8 cellular contexts compared by ENCODE assay signal in genomic region chr6:33571637-33572316, GRCh38. TPM values are rescaled to one million over a fixed set of nuclear protein-coding genes. Genes with fewer than 3 reads are reported as not detected.
DNase-seq lines count a peak whose midpoint lies in the region; ATAC-seq, FAIRE-seq and TF ChIP-seq lines count a peak whose summit lies in the region.

No MANE protein-coding gene starts in this region.

- H3K9ac ChIP-seq in adipocyte (ENCODE audit: low read length) (peak overlapping the region; percentile 85), keratinocyte (ENCODE audit: control insufficient read depth, extremely low read depth, insufficient read depth, low read length) (peak overlapping the region; percentile 79)

- H3K27me3 ChIP-seq in adipocyte (replicated peaks; ENCODE audit: control insufficient read depth, insufficient read depth, low read length) (no peaks in the 10 kb centered on the region), keratinocyte (ENCODE audit: control insufficient read depth, extremely low read depth, insufficient read depth, low read length) (no peaks in the 10 kb centered on the region)

- H3K36me3 ChIP-seq in adipocyte (ENCODE audit: control insufficient read depth, insufficient read depth, low read length, severe bottlenecking) = peaks cover 25% of the 10 kb centered on the region
- H3K36me3 ChIP-seq in keratinocyte (ENCODE audit: control insufficient read depth in 2 of 2, extremely low read depth in 1 of 2, insufficient read depth in 2 of 2, low read length in 2 of 2) = peaks cover 31 to 37% of the 10 kb centered on the region in 2 experiments

- no peaks in the 10 kb centered on the region for H3K9me1 ChIP-seq in keratinocyte (ENCODE audit: control insufficient read depth, extremely low read depth, insufficient read depth, low read length)

- dilution Hi-C loops in keratinocyte (cut with MboI; ENCODE audit: extremely low pct_ligation_motif_present, low sequenced_read_pairs) = no loop called here

- peak overlapping the region; percentile 81 for H3K27ac ChIP-seq in keratinocyte (ENCODE audit: control insufficient read depth, insufficient read depth, low read length)

- no peak for TF ChIP-seq POLR2A in GM12892 (IDR thresholded peaks at IDR 0.05; ENCODE audit: low read depth, low read length)

- DNase-seq in NCI-H2227 (lab: John Stamatoyannopoulos, UW; ENCODE audit: unreplicated experiment) = peak; percentile 32
- DNase-seq in NCI-H2227 treated with DMSO at 0.1 percent for 48 hours (lab: John Stamatoyannopoulos, UW) = no peak
- no peak for DNase-seq in adipocyte (ENCODE audit: low read depth)
- DNase-seq in keratinocyte (ENCODE audit: low read depth, low spot score) = no peak
- peak; percentile 61 for DNase-seq in superior temporal gyrus (ENCODE audit: extremely low spot score)
- no peak for DNase-seq in GM12892 (ENCODE audit: insufficient read length)

- peak overlapping the region; percentile 89 for H3K4me3 ChIP-seq in adipocyte (ENCODE audit: low read length)
- peak overlapping the region in 2 of 3 experiments; percentile 64 to 76 for H3K4me3 ChIP-seq in keratinocyte (ENCODE audit: control insufficient read depth in 2 of 3, extremely low read depth in 1 of 3, insufficient read depth in 2 of 3, low read depth in 1 of 3, low read length in 3 of 3)

- TF ChIP-seq CTCF in keratinocyte (optimal IDR thresholded peaks at IDR 0.05 in 1 of 3, IDR thresholded peaks at IDR 0.05 in 1 of 3, conservative IDR thresholded peaks at IDR 0.05 in 1 of 3; ENCODE audit: extremely low read depth in 1 of 3, insufficient read depth in 2 of 3, low read length in 3 of 3) = no peak

- H3K9me3 ChIP-seq in adipocyte (ENCODE audit: control insufficient read depth, low read length) (no peaks in the 10 kb centered on the region), keratinocyte (ENCODE audit: control insufficient read depth, low read depth, low read length) (no peaks in the 10 kb centered on the region)

- H3K4me2 ChIP-seq in keratinocyte (ENCODE audit: control insufficient read depth, extremely low read depth, insufficient read depth, low read depth, low read length) = peak overlapping the region; percentile 90

- H3K79me2 ChIP-seq in keratinocyte (ENCODE audit: control insufficient read depth, insufficient read depth, low read length) = peaks cover 20% of the 10 kb centered on the region

- H3K4me1 ChIP-seq in adipocyte (ENCODE audit: control insufficient read depth, insufficient read depth, low read length) (peaks cover 12% of the 10 kb centered on the region), keratinocyte (ENCODE audit: control insufficient read depth, extremely low read depth, insufficient read depth, low read length) (peaks cover 24% of the 10 kb centered on the region)

- no peak for FAIRE-seq in keratinocyte (lab: Jason Lieb, UNC)
- FAIRE-seq in GM12892 (lab: Jason Lieb, UNC) = no peak

- ATAC-seq in HG02981 (IDR thresholded peaks at IDR 0.05; ENCODE audit: unreplicated experiment) (no peak), GM21619 (IDR thresholded peaks at IDR 0.05; ENCODE audit: unreplicated experiment) (no peak)

- H4K20me1 ChIP-seq in keratinocyte (ENCODE audit: control insufficient read depth, extremely low read depth, insufficient read depth, low read length) = no peaks in the 10 kb centered on the region

- H2AFZ ChIP-seq in keratinocyte (ENCODE audit: control insufficient read depth, low read length) = peak overlapping the region; percentile 87

RNA-seq across cellular contexts. Expression of gene BAK1, which starts 8.3 kb away (rescaled TPM):
- 61.1 to 93.0 TPM (median 71.1 TPM) in 3 replicates for polyA plus RNA-seq in keratinocyte
- polyA plus RNA-seq in keratinocyte (2011; ENCODE audit: low read depth) = 5.8 TPM
- polyA plus RNA-seq in keratinocyte (2011; cell fraction: cytosol; rRNA removed) = 62.2 and 89.3 TPM in 2 replicates
- polyA plus RNA-seq in keratinocyte (2011; cell fraction: nucleus; rRNA removed) = 43.7 and 54.2 TPM in 2 replicates
- 37.3 and 78.3 TPM in 2 replicates for polyA plus RNA-seq in keratinocyte (2012; ENCODE audit: low replicate concordance)
- polyA minus RNA-seq in keratinocyte = 77.2 to 120 TPM (median 120 TPM) in 3 replicates
- 138 TPM for polyA minus RNA-seq in keratinocyte (2011; cell fraction: cytosol; rRNA and poly(A)+ RNA removed)
- 39.0 and 43.5 TPM in 2 replicates for polyA minus RNA-seq in keratinocyte (2011; cell fraction: nucleus; rRNA and poly(A)+ RNA removed)
- 18.7 TPM for polyA plus RNA-seq in GM12892 (2012; ENCODE audit: missing spikeins)

RNA-seq across cellular contexts. Expression of gene ITPR3, which starts 49.3 kb away (rescaled TPM):
- polyA plus RNA-seq in keratinocyte = 43.3 to 78.0 TPM (median 45.0 TPM) in 3 replicates
- 43.1 TPM for polyA plus RNA-seq in keratinocyte (2011; ENCODE audit: low read depth)
- polyA plus RNA-seq in keratinocyte (2011; cell fraction: cytosol; rRNA removed) = 39.3 and 57.7 TPM in 2 replicates
- 283 and 333 TPM in 2 replicates for polyA plus RNA-seq in keratinocyte (2011; cell fraction: nucleus; rRNA removed)
- 49.7 and 77.8 TPM in 2 replicates for polyA plus RNA-seq in keratinocyte (2012; ENCODE audit: low replicate concordance)
- 101 to 338 TPM (median 132 TPM) in 3 replicates for polyA minus RNA-seq in keratinocyte
- polyA minus RNA-seq in keratinocyte (2011; cell fraction: cytosol; rRNA and poly(A)+ RNA removed) = 94.4 TPM
- polyA minus RNA-seq in keratinocyte (2011; cell fraction: nucleus; rRNA and poly(A)+ RNA removed) = 224 and 276 TPM in 2 replicates
- polyA plus RNA-seq in GM12892 (2012; ENCODE audit: missing spikeins) = 12.7 TPM

Comparison
In these comparisons a context has a peak if more than half of its experiments do, and no peak if none do; other contexts are left out.
1. DNase-seq: peak in NCI-H2227 (single experiment) and superior temporal gyrus (single experiment); none in NCI-H2227 treated with DMSO at 0.1 percent for 48 hours (single experiment), adipocyte (single experiment), keratinocyte (single experiment) and GM12892 (single experiment).